Comparison of ENCODE assay signal across 1 cellular context in the genomic region with DNA sequence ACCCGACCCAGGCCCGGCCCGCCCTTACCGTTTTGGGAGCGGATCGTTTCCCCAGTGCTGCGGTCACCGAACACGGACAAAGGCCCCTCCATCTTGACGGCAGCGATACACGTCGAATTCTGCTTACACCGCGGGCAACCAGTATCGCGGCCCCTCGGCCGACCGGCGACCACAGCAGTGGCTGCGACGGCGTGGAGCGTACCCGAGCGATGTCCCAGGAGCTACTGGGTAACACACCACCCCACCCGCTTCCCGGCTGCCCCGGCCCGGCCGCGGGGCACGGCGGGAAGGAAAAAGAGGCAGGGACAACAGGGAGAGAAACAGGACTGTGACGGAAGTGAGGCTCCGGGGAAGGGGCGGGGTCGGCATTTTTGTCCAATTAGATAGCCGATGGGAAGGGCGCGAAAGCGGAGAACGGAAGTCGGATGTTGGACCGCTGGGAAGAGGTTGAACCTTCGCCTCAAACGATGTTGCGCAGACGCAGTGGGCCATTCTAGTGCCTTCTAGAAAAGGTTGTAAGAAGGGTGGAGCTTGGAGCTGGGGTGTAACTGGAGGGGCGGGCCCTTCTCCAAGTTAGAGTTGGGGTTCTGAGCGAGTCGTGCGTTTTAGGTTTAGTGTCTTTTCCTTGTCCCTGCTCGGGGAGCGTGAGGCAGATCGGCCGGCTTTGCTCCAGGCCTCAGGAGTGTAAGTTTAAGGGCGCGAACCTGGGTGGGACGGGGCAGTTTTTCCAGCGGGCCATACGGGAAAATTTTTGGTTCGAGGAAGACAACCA.
TF ChIP-seq lines count a peak whose summit lies in the region.

A gene (minus strand): TSS at position 226 of the 772 bp plus-strand sequence. CDS start 134 bp downstream, at position 92.

TF ChIP-seq in HepG2, 621 proteins besides CTCF, POLR2A, EP300 and RAD21 (continued from another document and continues in another):
- TF ChIP-seq, protein P1, sequence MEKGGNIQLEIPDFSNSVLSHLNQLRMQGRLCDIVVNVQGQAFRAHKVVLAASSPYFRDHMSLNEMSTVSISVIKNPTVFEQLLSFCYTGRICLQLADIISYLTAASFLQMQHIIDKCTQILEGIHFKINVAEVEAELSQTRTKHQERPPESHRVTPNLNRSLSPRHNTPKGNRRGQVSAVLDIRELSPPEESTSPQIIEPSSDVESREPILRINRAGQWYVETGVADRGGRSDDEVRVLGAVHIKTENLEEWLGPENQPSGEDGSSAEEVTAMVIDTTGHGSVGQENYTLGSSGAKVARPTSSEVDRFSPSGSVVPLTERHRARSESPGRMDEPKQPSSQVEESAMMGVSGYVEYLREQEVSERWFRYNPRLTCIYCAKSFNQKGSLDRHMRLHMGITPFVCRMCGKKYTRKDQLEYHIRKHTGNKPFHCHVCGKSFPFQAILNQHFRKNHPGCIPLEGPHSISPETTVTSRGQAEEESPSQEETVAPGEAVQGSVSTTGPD (CRISPR knock-in tag; IDR thresholded peaks at IDR 0.05), result no peak
- TF ChIP-seq ATRX (CRISPR knock-in tag; IDR thresholded peaks at IDR 0.05; ENCODE audit: borderline replicate concordance) (no peak), ZBTB1 (CRISPR knock-in tag; IDR thresholded peaks at IDR 0.05; ENCODE audit: borderline replicate concordance) (peak; percentile 16; the same call in 1 of the 2 replicates), ZNF205 (CRISPR knock-in tag; IDR thresholded peaks at IDR 0.05) (0 out of 2 replicates have a peak, but pooled peaks have one; percentile 45), MBD4 (IDR thresholded peaks at IDR 0.05; ENCODE audit: borderline replicate concordance, low read length) (no peak), NCOA2 (CRISPR knock-in tag; IDR thresholded peaks at IDR 0.05) (peak; percentile 69), TBX2 (CRISPR knock-in tag; IDR thresholded peaks at IDR 0.05; ENCODE audit: borderline replicate concordance) (no peak; the same call in none of the 2 replicates), PAF1 (CRISPR knock-in tag; IDR thresholded peaks at IDR 0.05) (no peak), SP5 (CRISPR knock-in tag; IDR thresholded peaks at IDR 0.05; ENCODE audit: borderline replicate concordance, low read depth) (peak; percentile 32; the same call in 1 of the 2 replicates), PLRG1 (conservative IDR thresholded peaks at IDR 0.05) (no peak), ZNF724P (CRISPR knock-in tag; IDR thresholded peaks at IDR 0.05; ENCODE audit: borderline replicate concordance) (0 out of 2 replicates have a peak, but pooled peaks have one; percentile 5), RBAK (CRISPR knock-in tag; IDR thresholded peaks at IDR 0.05) (no peak), ZNF234 (CRISPR knock-in tag; conservative IDR thresholded peaks at IDR 0.05) (peak; percentile 4; the same call in 1 of the 2 replicates), ZNF572 (CRISPR knock-in tag; IDR thresholded peaks at IDR 0.05) (peak; percentile 98), HNF4G (IDR thresholded peaks at IDR 0.05; ENCODE audit: borderline replicate concordance, low read depth, low read length) (peak; percentile 26; the same call in 1 of the 2 replicates), HNF4G (CRISPR knock-in tag; IDR thresholded peaks at IDR 0.05; ENCODE audit: borderline replicate concordance, low read depth) (no peak; the same call in 1 of the 2 replicates), ZNF644 (CRISPR knock-in tag; IDR thresholded peaks at IDR 0.05; ENCODE audit: low read depth) (no peak), ZNF446 (CRISPR knock-in tag; IDR thresholded peaks at IDR 0.05) (no peak; the same call in 1 of the 2 replicates), ZNF550 (CRISPR knock-in tag; IDR thresholded peaks at IDR 0.05; ENCODE audit: borderline replicate concordance) (0 out of 2 replicates have a peak, but pooled peaks have one; percentile 41), ZFP82 (CRISPR knock-in tag; IDR thresholded peaks at IDR 0.05; ENCODE audit: borderline replicate concordance) (no peak; the same call in 1 of the 2 replicates), TP53 (CRISPR knock-in tag; conservative IDR thresholded peaks at IDR 0.05) (no peak), NR2F1 (CRISPR knock-in tag; IDR thresholded peaks at IDR 0.05) (no peak; a peak in 1 of 4 replicates), ZNF263 (CRISPR knock-in tag; IDR thresholded peaks at IDR 0.05) (no peak), ZNF180 (CRISPR knock-in tag; IDR thresholded peaks at IDR 0.05; ENCODE audit: borderline replicate concordance, low read depth) (0 out of 2 replicates have a peak, but pooled peaks have one; percentile 57), ZNF441 (CRISPR knock-in tag; IDR thresholded peaks at IDR 0.05; ENCODE audit: borderline replicate concordance) (no peak), ZNF136 (CRISPR knock-in tag; IDR thresholded peaks at IDR 0.05; ENCODE audit: low read depth) (no peak), PPARG (CRISPR knock-in tag; conservative IDR thresholded peaks at IDR 0.05) (peak; percentile 86)
- TF ChIP-seq, protein P2, sequence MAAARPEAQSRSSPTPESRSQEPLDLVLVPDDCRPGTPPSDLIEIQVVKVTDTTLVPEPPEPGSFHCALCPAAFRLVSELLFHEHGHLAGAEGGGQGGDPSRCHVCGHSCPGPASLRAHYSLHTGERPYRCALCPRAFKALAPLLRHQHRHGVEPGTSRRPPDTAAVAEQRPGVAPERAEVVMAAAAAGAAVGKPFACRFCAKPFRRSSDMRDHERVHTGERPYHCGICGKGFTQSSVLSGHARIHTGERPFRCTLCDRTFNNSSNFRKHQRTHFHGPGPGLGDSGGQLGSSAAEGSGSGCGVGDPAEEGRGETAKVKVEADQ (CRISPR knock-in tag; IDR thresholded peaks at IDR 0.05; ENCODE audit: borderline replicate concordance), result peak; percentile 67; the same call in 1 of the 2 replicates
- TF ChIP-seq, protein P3, sequence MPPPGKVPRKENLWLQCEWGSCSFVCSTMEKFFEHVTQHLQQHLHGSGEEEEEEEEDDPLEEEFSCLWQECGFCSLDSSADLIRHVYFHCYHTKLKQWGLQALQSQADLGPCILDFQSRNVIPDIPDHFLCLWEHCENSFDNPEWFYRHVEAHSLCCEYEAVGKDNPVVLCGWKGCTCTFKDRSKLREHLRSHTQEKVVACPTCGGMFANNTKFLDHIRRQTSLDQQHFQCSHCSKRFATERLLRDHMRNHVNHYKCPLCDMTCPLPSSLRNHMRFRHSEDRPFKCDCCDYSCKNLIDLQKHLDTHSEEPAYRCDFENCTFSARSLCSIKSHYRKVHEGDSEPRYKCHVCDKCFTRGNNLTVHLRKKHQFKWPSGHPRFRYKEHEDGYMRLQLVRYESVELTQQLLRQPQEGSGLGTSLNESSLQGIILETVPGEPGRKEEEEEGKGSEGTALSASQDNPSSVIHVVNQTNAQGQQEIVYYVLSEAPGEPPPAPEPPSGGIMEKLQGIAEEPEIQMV (CRISPR knock-in tag; IDR thresholded peaks at IDR 0.05; ENCODE audit: low read depth), result peak; percentile 78
- TF ChIP-seq, protein P4, sequence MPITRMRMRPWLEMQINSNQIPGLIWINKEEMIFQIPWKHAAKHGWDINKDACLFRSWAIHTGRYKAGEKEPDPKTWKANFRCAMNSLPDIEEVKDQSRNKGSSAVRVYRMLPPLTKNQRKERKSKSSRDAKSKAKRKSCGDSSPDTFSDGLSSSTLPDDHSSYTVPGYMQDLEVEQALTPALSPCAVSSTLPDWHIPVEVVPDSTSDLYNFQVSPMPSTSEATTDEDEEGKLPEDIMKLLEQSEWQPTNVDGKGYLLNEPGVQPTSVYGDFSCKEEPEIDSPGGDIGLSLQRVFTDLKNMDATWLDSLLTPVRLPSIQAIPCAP (CRISPR knock-in tag; IDR thresholded peaks at IDR 0.05; ENCODE audit: low read depth), result no peak
- TF ChIP-seq, protein P5, sequence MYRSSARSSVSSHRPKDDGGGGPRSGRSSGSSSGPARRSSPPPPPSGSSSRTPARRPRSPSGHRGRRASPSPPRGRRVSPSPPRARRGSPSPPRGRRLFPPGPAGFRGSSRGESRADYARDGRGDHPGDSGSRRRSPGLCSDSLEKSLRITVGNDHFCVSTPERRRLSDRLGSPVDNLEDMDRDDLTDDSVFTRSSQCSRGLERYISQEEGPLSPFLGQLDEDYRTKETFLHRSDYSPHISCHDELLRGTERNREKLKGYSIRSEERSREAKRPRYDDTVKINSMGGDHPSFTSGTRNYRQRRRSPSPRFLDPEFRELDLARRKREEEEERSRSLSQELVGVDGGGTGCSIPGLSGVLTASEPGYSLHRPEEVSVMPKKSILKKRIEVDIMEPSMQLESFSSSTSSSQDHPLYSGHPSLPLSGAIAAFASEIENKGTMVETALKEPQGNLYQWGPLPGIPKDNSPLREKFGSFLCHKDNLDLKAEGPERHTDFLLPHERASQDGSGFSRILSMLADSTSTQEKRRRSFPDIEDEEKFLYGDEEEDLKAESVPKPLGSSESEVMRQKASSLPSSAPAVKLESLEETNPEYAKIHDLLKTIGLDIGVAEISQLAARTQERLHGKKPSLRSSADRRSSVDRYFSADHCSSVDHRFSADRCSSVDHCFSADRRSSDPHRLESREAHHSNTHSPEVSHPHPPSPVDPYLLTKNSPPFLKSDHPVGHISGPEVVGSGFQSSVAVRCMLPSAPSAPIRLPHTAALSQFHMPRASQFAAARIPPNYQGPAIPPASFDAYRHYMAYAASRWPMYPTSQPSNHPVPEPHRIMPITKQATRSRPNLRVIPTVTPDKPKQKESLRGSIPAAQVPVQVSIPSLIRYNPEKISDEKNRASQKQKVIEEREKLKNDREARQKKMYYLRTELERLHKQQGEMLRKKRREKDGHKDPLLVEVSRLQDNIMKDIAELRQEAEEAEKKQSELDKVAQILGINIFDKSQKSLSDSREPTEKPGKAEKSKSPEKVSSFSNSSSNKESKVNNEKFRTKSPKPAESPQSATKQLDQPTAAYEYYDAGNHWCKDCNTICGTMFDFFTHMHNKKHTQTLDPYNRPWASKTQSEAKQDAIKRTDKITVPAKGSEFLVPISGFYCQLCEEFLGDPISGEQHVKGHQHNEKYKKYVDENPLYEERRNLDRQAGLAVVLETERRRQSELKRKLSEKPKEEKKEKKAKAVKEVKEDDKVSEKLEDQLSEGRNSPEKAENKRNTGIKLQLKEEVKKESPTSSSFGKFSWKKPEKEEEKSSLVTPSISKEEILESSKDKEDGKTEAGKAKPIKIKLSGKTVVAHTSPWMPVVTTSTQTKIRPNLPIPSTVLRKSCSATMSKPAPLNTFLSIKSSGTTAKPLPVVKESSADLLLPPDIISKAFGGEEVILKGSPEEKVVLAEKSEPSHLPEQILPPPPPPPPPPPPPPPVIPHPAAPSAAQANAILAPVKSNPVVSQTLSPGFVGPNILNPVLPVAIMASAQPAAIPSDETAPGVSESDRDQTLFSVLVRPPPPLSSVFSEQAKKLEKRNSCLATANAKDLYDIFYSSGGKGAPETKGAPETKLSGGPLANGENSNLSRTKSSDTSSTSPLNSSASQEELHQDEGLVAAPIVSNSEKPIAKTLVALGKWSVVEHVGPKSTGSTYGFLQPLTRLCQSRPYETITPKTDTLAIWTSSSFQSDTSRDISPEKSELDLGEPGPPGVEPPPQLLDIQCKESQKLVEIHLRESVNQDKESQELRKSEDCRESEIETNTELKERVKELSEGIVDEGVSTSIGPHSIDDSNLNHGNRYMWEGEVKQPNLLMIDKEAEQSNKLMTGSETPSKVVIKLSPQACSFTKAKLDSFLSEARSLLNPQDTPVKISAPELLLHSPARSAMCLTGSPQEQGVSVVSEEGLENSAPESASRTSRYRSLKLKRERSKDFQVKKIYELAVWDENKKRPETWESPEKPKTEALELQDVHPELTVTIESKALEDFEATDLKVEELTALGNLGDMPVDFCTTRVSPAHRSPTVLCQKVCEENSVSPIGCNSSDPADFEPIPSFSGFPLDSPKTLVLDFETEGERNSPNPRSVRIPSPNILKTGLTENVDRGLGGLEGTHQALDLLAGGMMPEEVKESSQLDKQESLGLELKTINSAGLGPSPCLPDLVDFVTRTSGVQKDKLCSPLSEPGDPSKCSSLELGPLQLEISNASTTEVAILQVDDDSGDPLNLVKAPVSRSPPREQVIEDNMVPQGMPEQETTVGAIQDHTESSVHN (CRISPR knock-in tag; IDR thresholded peaks at IDR 0.05), result peak; percentile 69
- TF ChIP-seq, protein P6, sequence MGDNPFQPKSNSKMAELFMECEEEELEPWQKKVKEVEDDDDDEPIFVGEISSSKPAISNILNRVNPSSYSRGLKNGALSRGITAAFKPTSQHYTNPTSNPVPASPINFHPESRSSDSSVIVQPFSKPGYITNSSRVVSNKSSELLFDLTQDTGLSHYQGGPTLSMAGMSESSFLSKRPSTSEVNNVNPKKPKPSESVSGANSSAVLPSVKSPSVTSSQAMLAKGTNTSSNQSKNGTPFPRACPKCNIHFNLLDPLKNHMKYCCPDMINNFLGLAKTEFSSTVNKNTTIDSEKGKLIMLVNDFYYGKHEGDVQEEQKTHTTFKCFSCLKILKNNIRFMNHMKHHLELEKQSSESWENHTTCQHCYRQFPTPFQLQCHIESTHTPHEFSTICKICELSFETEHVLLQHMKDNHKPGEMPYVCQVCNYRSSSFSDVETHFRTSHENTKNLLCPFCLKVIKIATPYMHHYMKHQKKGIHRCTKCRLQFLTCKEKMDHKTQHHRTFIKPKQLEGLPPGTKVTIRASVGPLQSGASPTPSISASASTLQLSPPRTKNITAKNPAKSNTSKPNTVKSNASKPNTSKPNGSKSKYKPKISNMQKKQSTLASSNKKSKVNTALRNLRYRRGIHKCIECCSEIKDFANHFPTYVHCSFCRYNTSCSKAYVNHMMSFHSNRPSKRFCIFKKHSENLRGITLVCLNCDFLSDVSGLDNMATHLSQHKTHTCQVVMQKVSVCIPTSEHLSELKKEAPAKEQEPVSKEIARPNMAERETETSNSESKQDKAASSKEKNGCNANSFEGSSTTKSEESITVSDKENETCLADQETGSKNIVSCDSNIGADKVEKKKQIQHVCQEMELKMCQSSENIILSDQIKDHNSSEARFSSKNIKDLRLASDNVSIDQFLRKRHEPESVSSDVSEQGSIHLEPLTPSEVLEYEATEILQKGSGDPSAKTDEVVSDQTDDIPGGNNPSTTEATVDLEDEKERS (CRISPR knock-in tag; IDR thresholded peaks at IDR 0.05), result peak; percentile 50; the same call in 1 of the 2 replicates
- TF ChIP-seq, protein P7, sequence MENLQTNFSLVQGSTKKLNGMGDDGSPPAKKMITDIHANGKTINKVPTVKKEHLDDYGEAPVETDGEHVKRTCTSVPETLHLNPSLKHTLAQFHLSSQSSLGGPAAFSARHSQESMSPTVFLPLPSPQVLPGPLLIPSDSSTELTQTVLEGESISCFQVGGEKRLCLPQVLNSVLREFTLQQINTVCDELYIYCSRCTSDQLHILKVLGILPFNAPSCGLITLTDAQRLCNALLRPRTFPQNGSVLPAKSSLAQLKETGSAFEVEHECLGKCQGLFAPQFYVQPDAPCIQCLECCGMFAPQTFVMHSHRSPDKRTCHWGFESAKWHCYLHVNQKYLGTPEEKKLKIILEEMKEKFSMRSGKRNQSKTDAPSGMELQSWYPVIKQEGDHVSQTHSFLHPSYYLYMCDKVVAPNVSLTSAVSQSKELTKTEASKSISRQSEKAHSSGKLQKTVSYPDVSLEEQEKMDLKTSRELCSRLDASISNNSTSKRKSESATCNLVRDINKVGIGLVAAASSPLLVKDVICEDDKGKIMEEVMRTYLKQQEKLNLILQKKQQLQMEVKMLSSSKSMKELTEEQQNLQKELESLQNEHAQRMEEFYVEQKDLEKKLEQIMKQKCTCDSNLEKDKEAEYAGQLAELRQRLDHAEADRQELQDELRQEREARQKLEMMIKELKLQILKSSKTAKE (CRISPR knock-in tag; IDR thresholded peaks at IDR 0.05; ENCODE audit: borderline replicate concordance), result peak; percentile 48; the same call in 1 of the 2 replicates
